Comparison of ENCODE assay signal across 14 cellular contexts in the genomic region with DNA sequence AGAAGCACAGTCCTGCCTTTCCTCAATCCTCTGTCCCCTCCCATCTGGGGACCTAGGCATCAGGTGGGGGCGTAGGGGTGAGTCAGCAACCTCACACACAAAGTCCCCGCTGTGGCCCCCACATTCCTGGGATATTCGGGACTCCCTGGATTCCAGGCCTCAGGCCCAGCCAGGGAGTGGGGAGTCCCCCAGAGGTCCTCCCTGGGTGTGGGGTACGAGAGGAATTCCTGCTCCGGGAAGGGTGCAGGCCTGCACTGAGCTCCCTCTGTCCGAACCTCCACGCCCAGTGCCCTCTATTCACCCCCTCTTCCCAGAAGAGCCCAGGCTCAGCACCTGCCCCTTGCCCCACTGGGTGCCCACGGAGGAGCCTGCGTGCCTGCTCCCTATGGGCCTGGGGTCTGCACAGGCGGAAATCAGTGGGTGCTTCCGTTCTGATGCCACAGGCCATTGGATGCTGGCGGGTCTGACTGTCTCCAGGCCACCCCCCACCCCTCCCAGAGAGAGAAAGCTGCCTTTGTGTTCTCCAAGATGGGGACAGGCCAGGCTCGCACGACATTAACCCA. TPM values are rescaled to one million over a fixed set of nuclear protein-coding genes. Genes with fewer than 3 reads are reported as not detected.
DNase-seq lines count a peak whose midpoint lies in the region; ATAC-seq, FAIRE-seq and TF ChIP-seq lines count a peak whose summit lies in the region.
"Had no signal": no experiment of that assay in that cellular context is flagged by ENCODE, and none has a peak within 500 bp of the region (broad histone marks: within the 10 kb centered on the region; RNA-seq: fewer than 3 reads in every experiment).

No MANE protein-coding gene starts in this region.

- H3K9me3 ChIP-seq in iPS-20b (ENCODE audit: insufficient read depth, low read depth, low read length) (no peaks in the 10 kb centered on the region), MM.1S (replicated peaks; ENCODE audit: insufficient read depth, low read length) (no peaks in the 10 kb centered on the region)
- H3K9me3 ChIP-seq: ovary, SJSA1 had no signal

- H3K9me2 ChIP-seq in MM.1S (replicated peaks; ENCODE audit: insufficient read depth, low read length), result no peaks in the 10 kb centered on the region

- H3K79me2 ChIP-seq in MM.1S (ENCODE audit: low read length), result no peaks in the 10 kb centered on the region

- peak overlapping the region; percentile 99 for H3K27ac ChIP-seq in angular gyrus (ENCODE audit: low read depth, low read length)
- H3K27ac ChIP-seq in iPS-20b (ENCODE audit: low read length), result no peak overlapping the region
- H3K27ac ChIP-seq in MM.1S (ENCODE audit: low read length), result no peak overlapping the region
- H3K27ac ChIP-seq: ovary, SJSA1 had no signal

- FAIRE-seq in G401.6 (lab: Jason Lieb, UNC), result peak; percentile 75

- TF ChIP-seq CTCF in MM.1S (IDR thresholded peaks at IDR 0.05; ENCODE audit: low read length), result no peak

- no peaks in the 10 kb centered on the region for H3F3A ChIP-seq in MM.1S (ENCODE audit: insufficient read depth, low read length)

- DNase-seq in posterior cingulate gyrus (peak in 6 of 10 donors; percentile 45 to 93 (median 70)), MM.1S (no peak), NCI-H187 treated with DMSO at 0.1 percent for 48 hours (lab: John Stamatoyannopoulos, UW) (no peak), G401 (ENCODE audit: low spot score) (no peak)
- DNase-seq: activated CD8-positive, alpha-beta memory T cell treated with anti-CD3 and anti-CD28 coated beads, Interleukin-2, amount 10 ng/mL, durations not matched to agents 7 days and 5 days; Kasumi-1; left cardiac atrium; ovary had no signal

- no peak overlapping the region for H3K4me2 ChIP-seq in MM.1S (ENCODE audit: low read depth, low read length)

- intact Hi-C loops in posterior cingulate gyrus (cut with DNase I), result no loop called here

- no peaks in the 10 kb centered on the region for H3K36me3 ChIP-seq in iPS-20b (ENCODE audit: insufficient read depth, low read depth, low read length)
- H3K36me3 ChIP-seq in MM.1S (replicated peaks; ENCODE audit: insufficient read depth, low read length), result no peaks in the 10 kb centered on the region
- H3K36me3 ChIP-seq: ovary, SJSA1 had no signal

- no peak for ATAC-seq in GM18909 (IDR thresholded peaks at IDR 0.05; ENCODE audit: poor library complexity, unreplicated experiment)
- ATAC-seq: activated CD8-positive, alpha-beta memory T cell treated with anti-CD3 and anti-CD28 coated beads, Interleukin-2, amount 10 ng/mL, durations not matched to agents 7 days and 5 days; activated naive CD4-positive, alpha-beta T cell treated with anti-CD3 and anti-CD28 coated beads, Interleukin-2, amount 50 U/mL, for 72 hours; left cardiac atrium had no signal

- no peaks in the 10 kb centered on the region for H4K20me1 ChIP-seq in MM.1S (ENCODE audit: insufficient read depth, low read length)

- in situ Hi-C loops in G401 (cut with HindIII; ENCODE audit: low sequenced_read_pairs), result no loop called here

- H3K4me1 ChIP-seq in iPS-20b (ENCODE audit: insufficient read depth, low read length) (peaks cover 19% of the 10 kb centered on the region; the same call in 1 of the 2 replicates), MM.1S (ENCODE audit: low read length) (no peaks in the 10 kb centered on the region)

- no peak overlapping the region for H2AFZ ChIP-seq in MM.1S (ENCODE audit: low read length)

- H3K4me3 ChIP-seq in iPS-20b (ENCODE audit: low read length), result peak overlapping the region; percentile 75; the same call in 1 of the 2 replicates
- H3K4me3 ChIP-seq in MM.1S (ENCODE audit: low read length), result no peak overlapping the region
- H3K4me3 ChIP-seq: ovary, SJSA1 had no signal

- peaks cover 61% of the 10 kb centered on the region for H3K27me3 ChIP-seq in iPS-20b (ENCODE audit: insufficient read depth, low read length)
- peaks cover 56% of the 10 kb centered on the region for H3K27me3 ChIP-seq in MM.1S (replicated peaks; ENCODE audit: insufficient read depth, low read length)
- H3K27me3 ChIP-seq: ovary had no signal

- H3K9ac ChIP-seq in iPS-20b (ENCODE audit: low read depth, low read length) (peak overlapping the region; percentile 68; the same call in 1 of the 2 replicates), MM.1S (ENCODE audit: low read length) (no peak overlapping the region)

RNA-seq across cellular contexts. Expression of gene CADM4, which starts 3.4 kb away (rescaled TPM):
- total RNA-seq in G401 (2014; rRNA removed; shearing (Covaris generic)), result 47.8 and 58.7 TPM in 2 replicates
- total RNA-seq: SJSA1 had no signal

RNA-seq across cellular contexts. Expression of gene ZNF428, which starts 16.8 kb away (rescaled TPM):
- 135 and 160 TPM in 2 replicates for total RNA-seq in G401 (2014; rRNA removed; shearing (Covaris generic))

RNA-seq across cellular contexts. Expression of gene SRRM5, which starts 24.3 kb away (rescaled TPM):
- not detected in 2 replicates for total RNA-seq in G401 (2014; rRNA removed; shearing (Covaris generic))
- total RNA-seq: SJSA1 had no signal

RNA-seq across cellular contexts. Expression of gene PLAUR, which starts 33.8 kb away (rescaled TPM):
- total RNA-seq in G401 (2014; rRNA removed; shearing (Covaris generic)), result 6.0 and 8.8 TPM in 2 replicates

RNA-seq across cellular contexts. Expression of gene ZNF576, which starts 39.8 kb away (rescaled TPM):
- 6.9 and 15.4 TPM in 2 replicates for total RNA-seq in G401 (2014; rRNA removed; shearing (Covaris generic))

Comparison
In these comparisons a context has a peak if more than half of its experiments do, and no peak if none do; other contexts are left out.
1. DNase-seq: peak in posterior cingulate gyrus (6 of 10); none in MM.1S (single experiment), NCI-H187 treated with DMSO at 0.1 percent for 48 hours (single experiment) and G401 (single experiment).